ENCODE assay signal across 8 cellular contexts in genomic region chr17:62423647-62424461, GRCh38. TPM values are rescaled to one million over a fixed set of nuclear protein-coding genes. Genes with fewer than 3 reads are reported as not detected.
A peak's percentile ranks its signal among the peaks of the same experiment; 100 is the strongest.
DNase-seq lines count a peak whose midpoint lies in the region; ATAC-seq and TF ChIP-seq lines count a peak whose summit lies in the region.
"Not testable (repeated sequence)": the region's sequence is repeated elsewhere in the genome, so short reads cannot be mapped to it uniquely, and the experiment has no call there.

Gene METTL2A, plus strand, starts transcription at chr17:62423897. Its CDS starts 6 bp downstream, at chr17:62423903.

- DNase-seq in C1 segment of cervical spinal cord (lab: John Stamatoyannopoulos, UW) (peak in 13 of 14 donors; percentile 28 to 77 (median 58)), GM19240 (ENCODE audit: insufficient read length, low spot score) (peak; percentile 45), NCI-H510A treated with DMSO at 0.1 percent for 48 hours (lab: John Stamatoyannopoulos, UW) (peak; percentile 93), choroid plexus epithelial cell (ENCODE audit: low read depth) (peak; percentile 82), left colon (peak; percentile 90)
- DNase-seq in activated CD4-positive, alpha-beta T cell treated with anti-CD3 and anti-CD28 coated beads for 24 hours (ENCODE audit: low read depth in 2 of 2): peak; percentile 69 to 77
- DNase-seq in stimulated activated CD4-positive, alpha-beta T cell treated with anti-CD3 and anti-CD28 coated beads, Interleukin-1b, Interleukin-23, amount 100 ng/mL, for 4 hours (ENCODE audit: low read depth in 2 of 2): peak; percentile 69 to 70

- H3K4me3 ChIP-seq in choroid plexus epithelial cell (ENCODE audit: low read depth, low read length): peak within 1 kb of the TSS; percentile 77

- ATAC-seq in HG03457 (IDR thresholded peaks at IDR 0.05; ENCODE audit: unreplicated experiment) (peak; percentile 93), left colon (peak; percentile 89)

- TF ChIP-seq CTCF in choroid plexus epithelial cell (conservative IDR thresholded peaks at IDR 0.05; ENCODE audit: low read depth, low read length): peak; percentile 39

- intact Hi-C loops in left colon (cut with DNase I, micrococcal nuclease): not testable (repeated sequence)

RNA-seq across cellular contexts. Expression of gene METTL2A, which starts in this region (rescaled TPM):
- total RNA-seq in left colon: 10 to 100 TPM; 22.1 to 24.5 TPM

Comparison
In these comparisons a context has a peak if more than half of its experiments do, and no peak if none do; other contexts are left out.
1. Peak in every context shown above with its lines: DNase-seq, ATAC-seq and H3K4me3 ChIP-seq.